ENCODE assay signal across 28 cellular contexts in genomic region chr4:113004655-113005054, GRCh38. TPM values are rescaled to one million over a fixed set of nuclear protein-coding genes. Genes with fewer than 3 reads are reported as not detected.
"Had no signal": no experiment of that assay in that cellular context is flagged by ENCODE, and none has a peak within 500 bp of the region (broad histone marks: within the 10 kb centered on the region; RNA-seq: fewer than 3 reads in every experiment).

No MANE protein-coding gene starts in this region.

- H3K79me2 ChIP-seq: parathyroid adenoma had no signal

- H3K9ac ChIP-seq: neural progenitor cell, parathyroid adenoma had no signal

- FAIRE-seq: urothelium cell line had no signal

- H3K4me2 ChIP-seq: neural progenitor cell, smooth muscle cell had no signal

- H3K27me3 ChIP-seq: neural progenitor cell, ovary, spleen, stomach, thyroid gland, tibial nerve, upper lobe of left lung, vagina had no signal

- H3K4me1 ChIP-seq: parathyroid adenoma, psoas muscle, spleen, stomach, thyroid gland, tibial nerve, upper lobe of left lung, vagina had no signal

- H3K4me3 ChIP-seq: neural progenitor cell, ovary, psoas muscle, skin epidermis, smooth muscle cell, spleen, stomach, thoracic aorta, thyroid gland, tibial nerve, upper lobe of left lung, vagina had no signal

- ATAC-seq: naive thymus-derived CD8-positive, alpha-beta T cell; natural killer cell treated with Interleukin-12 subunit alpha and Interleukin-12 subunit beta and Interleukin-15 and Interleukin-18, amount 100 ng/mL, for 72 hours; psoas muscle; sciatic nerve; stimulated activated effector memory CD8-positive, alpha-beta T cell treated with anti-CD3 and anti-CD28 coated beads, Interleukin-12 subunit alpha, Interleukin-12 subunit beta, amount 100 ng/mL, for 72 hours; stimulated activated naive B cell treated with anti-CD40 and anti-IgM and Interleukin-4, amounts not matched to agents 10 μg/mL and 1 μg/mL and 100 μg/mL, for 72 hours had no signal

- H2AFZ ChIP-seq: neural progenitor cell, parathyroid adenoma had no signal

- H3K9me3 ChIP-seq: ovary, psoas muscle, spleen, stomach, thoracic aorta, thyroid gland, tibial nerve, upper lobe of left lung, vagina had no signal

- DNase-seq: naive thymus-derived CD8-positive, alpha-beta T cell; nephron progenitor cell; occipital lobe; ovary; posterior cingulate gyrus; psoas muscle; right cardiac atrium; spleen; stimulated activated CD4-positive, alpha-beta T cell treated with anti-CD3 and anti-CD28 coated beads, Interleukin-12 subunit alpha, Interleukin-12 subunit beta, amount 100 ng/mL, for 4 hours; stimulated activated CD4-positive, alpha-beta T cell treated with anti-CD3 and anti-CD28 coated beads, Interleukin-1b, Interleukin-23, amount 100 ng/mL, for 48 hours; stimulated activated CD4-positive, alpha-beta T cell treated with anti-CD3 and anti-CD28 coated beads, Interleukin-4, amount 100 ng/mL, for 1 hour; stimulated activated naive B cell treated with anti-CD40 and anti-IgM and Interleukin-4, amounts not matched to agents 10 μg/mL and 1 μg/mL and 100 μg/mL, for 72 hours; stimulated activated naive CD4-positive, alpha-beta T cell treated with Interleukin-2 at 50 U/mL for 16 hours; stomach; thyroid gland; trophoblast cell; upper lobe of left lung had no signal

- H3K36me3 ChIP-seq: neural progenitor cell, ovary, spleen, stomach, thoracic aorta, thyroid gland, tibial nerve, upper lobe of left lung, vagina had no signal

- H3K27ac ChIP-seq: neural progenitor cell, ovary, parathyroid adenoma, psoas muscle, skin epidermis, spleen, stomach, thoracic aorta, thyroid gland, tibial nerve, upper lobe of left lung, vagina had no signal

RNA-seq across cellular contexts. Expression of gene ANK2, which starts 44.8 kb away (rescaled TPM):
- total RNA-seq: naive thymus-derived CD8-positive, alpha-beta T cell had no signal
- polyA plus RNA-seq: naive thymus-derived CD8-positive, alpha-beta T cell had no signal
